Comparison of ENCODE assay signal across 1 cellular context in genomic region chr1:42332877-42333276, GRCh38.
TF ChIP-seq lines count a peak whose summit lies in the region.

No MANE protein-coding gene starts in this region.

TF ChIP-seq in H1, 55 proteins besides CTCF, POLR2A, EP300 and RAD21 (continued from another document):
- TF ChIP-seq NANOG (IDR thresholded peaks at IDR 0.05; ENCODE audit: insufficient read depth, low read depth, low read length, poor library complexity, severe bottlenecking) = no peak
- TF ChIP-seq NRF1 (IDR thresholded peaks at IDR 0.05; ENCODE audit: low read depth, low read length) = no peak
- TF ChIP-seq CREB1 (IDR thresholded peaks at IDR 0.05) = no peak
- no peak for TF ChIP-seq HDAC6 (IDR thresholded peaks at IDR 0.05; ENCODE audit: low read depth, low read length)
- no peak for TF ChIP-seq SP4 (IDR thresholded peaks at IDR 0.05; ENCODE audit: low read length)
- TF ChIP-seq, protein P1, sequence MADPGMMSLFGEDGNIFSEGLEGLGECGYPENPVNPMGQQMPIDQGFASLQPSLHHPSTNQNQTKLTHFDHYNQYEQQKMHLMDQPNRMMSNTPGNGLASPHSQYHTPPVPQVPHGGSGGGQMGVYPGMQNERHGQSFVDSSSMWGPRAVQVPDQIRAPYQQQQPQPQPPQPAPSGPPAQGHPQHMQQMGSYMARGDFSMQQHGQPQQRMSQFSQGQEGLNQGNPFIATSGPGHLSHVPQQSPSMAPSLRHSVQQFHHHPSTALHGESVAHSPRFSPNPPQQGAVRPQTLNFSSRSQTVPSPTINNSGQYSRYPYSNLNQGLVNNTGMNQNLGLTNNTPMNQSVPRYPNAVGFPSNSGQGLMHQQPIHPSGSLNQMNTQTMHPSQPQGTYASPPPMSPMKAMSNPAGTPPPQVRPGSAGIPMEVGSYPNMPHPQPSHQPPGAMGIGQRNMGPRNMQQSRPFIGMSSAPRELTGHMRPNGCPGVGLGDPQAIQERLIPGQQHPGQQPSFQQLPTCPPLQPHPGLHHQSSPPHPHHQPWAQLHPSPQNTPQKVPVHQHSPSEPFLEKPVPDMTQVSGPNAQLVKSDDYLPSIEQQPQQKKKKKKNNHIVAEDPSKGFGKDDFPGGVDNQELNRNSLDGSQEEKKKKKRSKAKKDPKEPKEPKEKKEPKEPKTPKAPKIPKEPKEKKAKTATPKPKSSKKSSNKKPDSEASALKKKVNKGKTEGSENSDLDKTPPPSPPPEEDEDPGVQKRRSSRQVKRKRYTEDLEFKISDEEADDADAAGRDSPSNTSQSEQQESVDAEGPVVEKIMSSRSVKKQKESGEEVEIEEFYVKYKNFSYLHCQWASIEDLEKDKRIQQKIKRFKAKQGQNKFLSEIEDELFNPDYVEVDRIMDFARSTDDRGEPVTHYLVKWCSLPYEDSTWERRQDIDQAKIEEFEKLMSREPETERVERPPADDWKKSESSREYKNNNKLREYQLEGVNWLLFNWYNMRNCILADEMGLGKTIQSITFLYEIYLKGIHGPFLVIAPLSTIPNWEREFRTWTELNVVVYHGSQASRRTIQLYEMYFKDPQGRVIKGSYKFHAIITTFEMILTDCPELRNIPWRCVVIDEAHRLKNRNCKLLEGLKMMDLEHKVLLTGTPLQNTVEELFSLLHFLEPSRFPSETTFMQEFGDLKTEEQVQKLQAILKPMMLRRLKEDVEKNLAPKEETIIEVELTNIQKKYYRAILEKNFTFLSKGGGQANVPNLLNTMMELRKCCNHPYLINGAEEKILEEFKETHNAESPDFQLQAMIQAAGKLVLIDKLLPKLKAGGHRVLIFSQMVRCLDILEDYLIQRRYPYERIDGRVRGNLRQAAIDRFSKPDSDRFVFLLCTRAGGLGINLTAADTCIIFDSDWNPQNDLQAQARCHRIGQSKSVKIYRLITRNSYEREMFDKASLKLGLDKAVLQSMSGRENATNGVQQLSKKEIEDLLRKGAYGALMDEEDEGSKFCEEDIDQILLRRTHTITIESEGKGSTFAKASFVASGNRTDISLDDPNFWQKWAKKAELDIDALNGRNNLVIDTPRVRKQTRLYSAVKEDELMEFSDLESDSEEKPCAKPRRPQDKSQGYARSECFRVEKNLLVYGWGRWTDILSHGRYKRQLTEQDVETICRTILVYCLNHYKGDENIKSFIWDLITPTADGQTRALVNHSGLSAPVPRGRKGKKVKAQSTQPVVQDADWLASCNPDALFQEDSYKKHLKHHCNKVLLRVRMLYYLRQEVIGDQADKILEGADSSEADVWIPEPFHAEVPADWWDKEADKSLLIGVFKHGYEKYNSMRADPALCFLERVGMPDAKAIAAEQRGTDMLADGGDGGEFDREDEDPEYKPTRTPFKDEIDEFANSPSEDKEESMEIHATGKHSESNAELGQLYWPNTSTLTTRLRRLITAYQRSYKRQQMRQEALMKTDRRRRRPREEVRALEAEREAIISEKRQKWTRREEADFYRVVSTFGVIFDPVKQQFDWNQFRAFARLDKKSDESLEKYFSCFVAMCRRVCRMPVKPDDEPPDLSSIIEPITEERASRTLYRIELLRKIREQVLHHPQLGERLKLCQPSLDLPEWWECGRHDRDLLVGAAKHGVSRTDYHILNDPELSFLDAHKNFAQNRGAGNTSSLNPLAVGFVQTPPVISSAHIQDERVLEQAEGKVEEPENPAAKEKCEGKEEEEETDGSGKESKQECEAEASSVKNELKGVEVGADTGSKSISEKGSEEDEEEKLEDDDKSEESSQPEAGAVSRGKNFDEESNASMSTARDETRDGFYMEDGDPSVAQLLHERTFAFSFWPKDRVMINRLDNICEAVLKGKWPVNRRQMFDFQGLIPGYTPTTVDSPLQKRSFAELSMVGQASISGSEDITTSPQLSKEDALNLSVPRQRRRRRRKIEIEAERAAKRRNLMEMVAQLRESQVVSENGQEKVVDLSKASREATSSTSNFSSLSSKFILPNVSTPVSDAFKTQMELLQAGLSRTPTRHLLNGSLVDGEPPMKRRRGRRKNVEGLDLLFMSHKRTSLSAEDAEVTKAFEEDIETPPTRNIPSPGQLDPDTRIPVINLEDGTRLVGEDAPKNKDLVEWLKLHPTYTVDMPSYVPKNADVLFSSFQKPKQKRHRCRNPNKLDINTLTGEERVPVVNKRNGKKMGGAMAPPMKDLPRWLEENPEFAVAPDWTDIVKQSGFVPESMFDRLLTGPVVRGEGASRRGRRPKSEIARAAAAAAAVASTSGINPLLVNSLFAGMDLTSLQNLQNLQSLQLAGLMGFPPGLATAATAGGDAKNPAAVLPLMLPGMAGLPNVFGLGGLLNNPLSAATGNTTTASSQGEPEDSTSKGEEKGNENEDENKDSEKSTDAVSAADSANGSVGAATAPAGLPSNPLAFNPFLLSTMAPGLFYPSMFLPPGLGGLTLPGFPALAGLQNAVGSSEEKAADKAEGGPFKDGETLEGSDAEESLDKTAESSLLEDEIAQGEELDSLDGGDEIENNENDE (IDR thresholded peaks at IDR 0.05; ENCODE audit: insufficient replicate concordance, low read length) = no peak
- no peak for TF ChIP-seq SIRT6 (IDR thresholded peaks at IDR 0.05; ENCODE audit: low read length)
- TF ChIP-seq SIX5 (IDR thresholded peaks at IDR 0.05; ENCODE audit: low read depth, low read length) = no peak
- no peak for TF ChIP-seq SRF (IDR thresholded peaks at IDR 0.05; ENCODE audit: low read depth, low read length)
- no peak for TF ChIP-seq EGR1 (IDR thresholded peaks at IDR 0.05; ENCODE audit: borderline replicate concordance, low read depth, low read length)
- TF ChIP-seq SIN3A (conservative IDR thresholded peaks at IDR 0.05 in 1 of 2, IDR thresholded peaks at IDR 0.05 in 1 of 2; ENCODE audit: low read depth in 1 of 2, low read length in 2 of 2) = no peak
- TF ChIP-seq PHF8 (conservative IDR thresholded peaks at IDR 0.05; ENCODE audit: low read depth, low read length) = no peak
- no peak for TF ChIP-seq KDM1A (IDR thresholded peaks at IDR 0.05; ENCODE audit: borderline replicate concordance, low read length)
- TF ChIP-seq BRCA1 (IDR thresholded peaks at IDR 0.05; ENCODE audit: low read depth, low read length) = no peak
- TF ChIP-seq ASH2L (IDR thresholded peaks at IDR 0.05; ENCODE audit: low read length) = no peak
- no peak for TF ChIP-seq JUN (IDR thresholded peaks at IDR 0.05; ENCODE audit: low read depth, low read length)
- no peak for TF ChIP-seq POLR2AphosphoS5 (IDR thresholded peaks at IDR 0.05; ENCODE audit: low read depth, low read length)
- TF ChIP-seq KDM5A (IDR thresholded peaks at IDR 0.05; ENCODE audit: low read length) = no peak
